In genomic region chr9:69027355-69028097, GRCh38 we compare ENCODE assay signal across 8 cellular contexts. TPM values are rescaled to one million over a fixed set of nuclear protein-coding genes. Genes with fewer than 3 reads are reported as not detected.
DNase-seq lines count a peak whose midpoint lies in the region; ATAC-seq, FAIRE-seq and TF ChIP-seq lines count a peak whose summit lies in the region.

No MANE protein-coding gene starts in this region.

- no peaks in the 10 kb centered on the region for H4K20me1 ChIP-seq in MM.1S (ENCODE audit: insufficient read depth, low read length)

- no peak overlapping the region; the same call in 1 of the 2 replicates for H3K4me3 ChIP-seq in MM.1S (ENCODE audit: low read length)
- H3K4me3 ChIP-seq in lower lobe of right lung = no peak overlapping the region
- no peak overlapping the region for H3K4me3 ChIP-seq in tibial artery

- intact Hi-C loops in lower lobe of right lung (cut with DNase I) = no loop called here
- intact Hi-C loops in tibial artery (cut with DNase I; ENCODE audit: low total_unique reads) = loop anchor here (10.0 kb wide), 1 partner anchor 443 kb away; no protein-coding TSS in a partner anchor

- H3K9me2 ChIP-seq in MM.1S (replicated peaks; ENCODE audit: insufficient read depth, low read length) = no peaks in the 10 kb centered on the region

- peak overlapping the region; percentile 61 for H3K4me2 ChIP-seq in MM.1S (ENCODE audit: low read depth, low read length)

- H3K9ac ChIP-seq in MM.1S (ENCODE audit: low read length) = no peak overlapping the region; the same call in 1 of the 2 replicates

- H3K79me2 ChIP-seq in MM.1S (ENCODE audit: low read length) = no peaks in the 10 kb centered on the region

- no peak overlapping the region for H3K27ac ChIP-seq in 22Rv1
- peak overlapping the region; percentile 47; the same call in 1 of the 2 replicates for H3K27ac ChIP-seq in MM.1S (ENCODE audit: low read length)
- no peak overlapping the region for H3K27ac ChIP-seq in lower lobe of right lung
- H3K27ac ChIP-seq in tibial artery = no peak overlapping the region

- H2AFZ ChIP-seq in MM.1S (ENCODE audit: low read length) = peak overlapping the region; percentile 36

- FAIRE-seq in H54 (lab: Jason Lieb, UNC) = peak; percentile 93

- peaks cover 14% of the 10 kb centered on the region for H3K4me1 ChIP-seq in MM.1S (ENCODE audit: low read length)
- H3K4me1 ChIP-seq in lower lobe of right lung = peaks cover 6% of the 10 kb centered on the region
- no peaks in the 10 kb centered on the region for H3K4me1 ChIP-seq in tibial artery

- TF ChIP-seq CTCF in 22Rv1 (IDR thresholded peaks at IDR 0.05) = peak; percentile 87
- peak; percentile 91 for TF ChIP-seq CTCF in MM.1S (IDR thresholded peaks at IDR 0.05; ENCODE audit: low read length)
- TF ChIP-seq CTCF in lower lobe of right lung (IDR thresholded peaks at IDR 0.05) = peak; percentile 78
- peak; percentile 56 to 70 for TF ChIP-seq CTCF in tibial artery (IDR thresholded peaks at IDR 0.05)

- no peaks in the 10 kb centered on the region for H3K27me3 ChIP-seq in MM.1S (replicated peaks; ENCODE audit: insufficient read depth, low read length)
- H3K27me3 ChIP-seq in lower lobe of right lung (ENCODE audit: low read depth) = no peaks in the 10 kb centered on the region
- H3K27me3 ChIP-seq in tibial artery = no peaks in the 10 kb centered on the region

- H3F3A ChIP-seq in MM.1S (ENCODE audit: insufficient read depth, low read length) = peaks cover 6% of the 10 kb centered on the region; the same call in 1 of the 2 replicates

- H3K9me3 ChIP-seq in MM.1S (replicated peaks; ENCODE audit: insufficient read depth, low read length) (0 out of 2 replicates have a peak, but pooled peaks cover 4% of the 10 kb centered on the region), lower lobe of right lung (no peaks in the 10 kb centered on the region), tibial artery (no peaks in the 10 kb centered on the region)

- peak; percentile 86 for ATAC-seq in SK-N-SH treated with all-trans-retinoic acid at 6 μM for 48 hours
- peak; percentile 82 to 87 for ATAC-seq in lower lobe of right lung

- H3K36me3 ChIP-seq in MM.1S (replicated peaks; ENCODE audit: insufficient read depth, low read length) (no peaks in the 10 kb centered on the region), lower lobe of right lung (no peaks in the 10 kb centered on the region), tibial artery (no peaks in the 10 kb centered on the region)

- DNase-seq in GDM1 (lab: John Stamatoyannopoulos, UW) = peak; percentile 53
- DNase-seq in H54 (ENCODE audit: insufficient read length, low spot score) = peak; percentile 51
- DNase-seq in MM.1S = peak; percentile 74
- peak; percentile 71 for DNase-seq in cerebellum (ENCODE audit: low spot score)
- DNase-seq in lower lobe of right lung = no peak
- no peak for DNase-seq in tibial artery

- no peak for TF ChIP-seq POLR2A in H54 (IDR thresholded peaks at IDR 0.05; ENCODE audit: low read depth, low read length)

TF ChIP-seq in SK-N-SH treated with all-trans-retinoic acid at 6 μM for 48 hours, 23 proteins besides CTCF, POLR2A, EP300 and RAD21 (continues in another document):
- TF ChIP-seq ISL1 (CRISPR knock-in tag; IDR thresholded peaks at IDR 0.05) = no peak
- no peak for TF ChIP-seq RARB (CRISPR knock-in tag; IDR thresholded peaks at IDR 0.05)
- TF ChIP-seq ZNF70 (CRISPR knock-in tag; IDR thresholded peaks at IDR 0.05) = no peak
- TF ChIP-seq ARNTL (CRISPR knock-in tag; IDR thresholded peaks at IDR 0.05; ENCODE audit: borderline replicate concordance, low read depth) = no peak
- no peak for TF ChIP-seq GLIS3 (CRISPR knock-in tag; IDR thresholded peaks at IDR 0.05)
- TF ChIP-seq TOX (CRISPR knock-in tag; IDR thresholded peaks at IDR 0.05; ENCODE audit: borderline replicate concordance) = no peak
- TF ChIP-seq ZNF565 (CRISPR knock-in tag; conservative IDR thresholded peaks at IDR 0.05; ENCODE audit: low read depth) = no peak
- no peak for TF ChIP-seq ZC3H10 (CRISPR knock-in tag; IDR thresholded peaks at IDR 0.05)
- TF ChIP-seq, protein P1, sequence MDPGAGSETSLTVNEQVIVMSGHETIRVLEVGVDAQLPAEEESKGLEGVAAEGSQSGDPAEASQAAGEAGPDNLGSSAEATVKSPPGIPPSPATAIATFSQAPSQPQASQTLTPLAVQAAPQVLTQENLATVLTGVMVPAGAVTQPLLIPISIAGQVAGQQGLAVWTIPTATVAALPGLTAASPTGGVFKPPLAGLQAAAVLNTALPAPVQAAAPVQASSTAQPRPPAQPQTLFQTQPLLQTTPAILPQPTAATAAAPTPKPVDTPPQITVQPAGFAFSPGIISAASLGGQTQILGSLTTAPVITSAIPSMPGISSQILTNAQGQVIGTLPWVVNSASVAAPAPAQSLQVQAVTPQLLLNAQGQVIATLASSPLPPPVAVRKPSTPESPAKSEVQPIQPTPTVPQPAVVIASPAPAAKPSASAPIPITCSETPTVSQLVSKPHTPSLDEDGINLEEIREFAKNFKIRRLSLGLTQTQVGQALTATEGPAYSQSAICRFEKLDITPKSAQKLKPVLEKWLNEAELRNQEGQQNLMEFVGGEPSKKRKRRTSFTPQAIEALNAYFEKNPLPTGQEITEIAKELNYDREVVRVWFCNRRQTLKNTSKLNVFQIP (CRISPR knock-in tag; IDR thresholded peaks at IDR 0.05; ENCODE audit: borderline replicate concordance, low read depth) = no peak
- TF ChIP-seq ESRRG (CRISPR knock-in tag; IDR thresholded peaks at IDR 0.05) = no peak
- TF ChIP-seq, protein P2, sequence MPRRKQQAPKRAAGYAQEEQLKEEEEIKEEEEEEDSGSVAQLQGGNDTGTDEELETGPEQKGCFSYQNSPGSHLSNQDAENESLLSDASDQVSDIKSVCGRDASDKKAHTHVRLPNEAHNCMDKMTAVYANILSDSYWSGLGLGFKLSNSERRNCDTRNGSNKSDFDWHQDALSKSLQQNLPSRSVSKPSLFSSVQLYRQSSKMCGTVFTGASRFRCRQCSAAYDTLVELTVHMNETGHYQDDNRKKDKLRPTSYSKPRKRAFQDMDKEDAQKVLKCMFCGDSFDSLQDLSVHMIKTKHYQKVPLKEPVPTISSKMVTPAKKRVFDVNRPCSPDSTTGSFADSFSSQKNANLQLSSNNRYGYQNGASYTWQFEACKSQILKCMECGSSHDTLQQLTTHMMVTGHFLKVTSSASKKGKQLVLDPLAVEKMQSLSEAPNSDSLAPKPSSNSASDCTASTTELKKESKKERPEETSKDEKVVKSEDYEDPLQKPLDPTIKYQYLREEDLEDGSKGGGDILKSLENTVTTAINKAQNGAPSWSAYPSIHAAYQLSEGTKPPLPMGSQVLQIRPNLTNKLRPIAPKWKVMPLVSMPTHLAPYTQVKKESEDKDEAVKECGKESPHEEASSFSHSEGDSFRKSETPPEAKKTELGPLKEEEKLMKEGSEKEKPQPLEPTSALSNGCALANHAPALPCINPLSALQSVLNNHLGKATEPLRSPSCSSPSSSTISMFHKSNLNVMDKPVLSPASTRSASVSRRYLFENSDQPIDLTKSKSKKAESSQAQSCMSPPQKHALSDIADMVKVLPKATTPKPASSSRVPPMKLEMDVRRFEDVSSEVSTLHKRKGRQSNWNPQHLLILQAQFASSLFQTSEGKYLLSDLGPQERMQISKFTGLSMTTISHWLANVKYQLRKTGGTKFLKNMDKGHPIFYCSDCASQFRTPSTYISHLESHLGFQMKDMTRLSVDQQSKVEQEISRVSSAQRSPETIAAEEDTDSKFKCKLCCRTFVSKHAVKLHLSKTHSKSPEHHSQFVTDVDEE (CRISPR knock-in tag; IDR thresholded peaks at IDR 0.05) = no peak
- TF ChIP-seq ZFP30 (CRISPR knock-in tag; IDR thresholded peaks at IDR 0.05) = no peak
- no peak for TF ChIP-seq ZFP3 (CRISPR knock-in tag; IDR thresholded peaks at IDR 0.05)
- TF ChIP-seq, protein P3, sequence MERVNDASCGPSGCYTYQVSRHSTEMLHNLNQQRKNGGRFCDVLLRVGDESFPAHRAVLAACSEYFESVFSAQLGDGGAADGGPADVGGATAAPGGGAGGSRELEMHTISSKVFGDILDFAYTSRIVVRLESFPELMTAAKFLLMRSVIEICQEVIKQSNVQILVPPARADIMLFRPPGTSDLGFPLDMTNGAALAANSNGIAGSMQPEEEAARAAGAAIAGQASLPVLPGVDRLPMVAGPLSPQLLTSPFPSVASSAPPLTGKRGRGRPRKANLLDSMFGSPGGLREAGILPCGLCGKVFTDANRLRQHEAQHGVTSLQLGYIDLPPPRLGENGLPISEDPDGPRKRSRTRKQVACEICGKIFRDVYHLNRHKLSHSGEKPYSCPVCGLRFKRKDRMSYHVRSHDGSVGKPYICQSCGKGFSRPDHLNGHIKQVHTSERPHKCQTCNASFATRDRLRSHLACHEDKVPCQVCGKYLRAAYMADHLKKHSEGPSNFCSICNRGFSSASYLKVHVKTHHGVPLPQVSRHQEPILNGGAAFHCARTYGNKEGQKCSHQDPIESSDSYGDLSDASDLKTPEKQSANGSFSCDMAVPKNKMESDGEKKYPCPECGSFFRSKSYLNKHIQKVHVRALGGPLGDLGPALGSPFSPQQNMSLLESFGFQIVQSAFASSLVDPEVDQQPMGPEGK (CRISPR knock-in tag; IDR thresholded peaks at IDR 0.05; ENCODE audit: borderline replicate concordance) = no peak
- TF ChIP-seq, protein P4, sequence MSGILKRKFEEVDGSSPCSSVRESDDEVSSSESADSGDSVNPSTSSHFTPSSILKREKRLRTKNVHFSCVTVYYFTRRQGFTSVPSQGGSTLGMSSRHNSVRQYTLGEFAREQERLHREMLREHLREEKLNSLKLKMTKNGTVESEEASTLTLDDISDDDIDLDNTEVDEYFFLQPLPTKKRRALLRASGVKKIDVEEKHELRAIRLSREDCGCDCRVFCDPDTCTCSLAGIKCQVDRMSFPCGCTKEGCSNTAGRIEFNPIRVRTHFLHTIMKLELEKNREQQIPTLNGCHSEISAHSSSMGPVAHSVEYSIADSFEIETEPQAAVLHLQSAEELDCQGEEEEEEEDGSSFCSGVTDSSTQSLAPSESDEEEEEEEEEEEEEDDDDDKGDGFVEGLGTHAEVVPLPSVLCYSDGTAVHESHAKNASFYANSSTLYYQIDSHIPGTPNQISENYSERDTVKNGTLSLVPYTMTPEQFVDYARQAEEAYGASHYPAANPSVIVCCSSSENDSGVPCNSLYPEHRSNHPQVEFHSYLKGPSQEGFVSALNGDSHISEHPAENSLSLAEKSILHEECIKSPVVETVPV (CRISPR knock-in tag; IDR thresholded peaks at IDR 0.05) = no peak
- TF ChIP-seq BACH2 (CRISPR knock-in tag; IDR thresholded peaks at IDR 0.05; ENCODE audit: borderline replicate concordance) = no peak

RNA-seq across cellular contexts. Expression of gene FXN, which starts 8.0 kb away (rescaled TPM):
- total RNA-seq in cerebellum (5.3 TPM), lower lobe of right lung (10.9 TPM)

RNA-seq across cellular contexts. Expression of gene PRKACG, which starts 13.6 kb away (rescaled TPM):
- total RNA-seq in cerebellum (not detected), lower lobe of right lung (not detected)

Comparison
In these comparisons a context has a peak if more than half of its experiments do, and no peak if none do; other contexts are left out.
1. DNase-seq: peak in GDM1 (single experiment), H54 (single experiment), MM.1S (single experiment) and cerebellum (single experiment); none in lower lobe of right lung (single experiment) and tibial artery (0 of 2).
2. Peak in every context shown above with its lines, with median percentiles within 50 percentile points of each other: CTCF ChIP-seq.